Comparison of ENCODE assay signal across 25 cellular contexts in genomic region chr19:5837768-5838364, GRCh38. TPM values are rescaled to one million over a fixed set of nuclear protein-coding genes. Genes with fewer than 3 reads are reported as not detected.
A peak's percentile ranks its signal among the peaks of the same experiment; 100 is the strongest.
DNase-seq lines count a peak whose midpoint lies in the region; TF ChIP-seq lines count a peak whose summit lies in the region.
"Had no signal": no experiment of that assay in that cellular context is flagged by ENCODE, and none has a peak within 500 bp of the region (broad histone marks: within the 10 kb centered on the region; RNA-seq: fewer than 3 reads in every experiment).

No MANE protein-coding gene starts in this region.

- H3K9me3 ChIP-seq in BLaER1 = no peaks in the 10 kb centered on the region
- H3K9me3 ChIP-seq in esophagus squamous epithelium = no peaks in the 10 kb centered on the region
- no peaks in the 10 kb centered on the region for H3K9me3 ChIP-seq in muscle layer of duodenum (ENCODE audit: control insufficient read depth in 1 of 2, low read length in 2 of 2)
- H3K9me3 ChIP-seq: testis had no signal

- H3K4me3 ChIP-seq in BLaER1 (no peak overlapping the region), esophagus squamous epithelium (peak overlapping the region; percentile 27 to 50 (median 48)), muscle layer of duodenum (ENCODE audit: low read depth in 1 of 2, low read length in 2 of 2) (peak overlapping the region in 1 of 2 donors; percentile 48)
- H3K4me3 ChIP-seq: SK-N-MC, testis had no signal

- no peaks in the 10 kb centered on the region; the same call in 1 of the 2 replicates for H3K27me3 ChIP-seq in BLaER1
- H3K27me3 ChIP-seq in esophagus squamous epithelium = no peaks in the 10 kb centered on the region
- H3K27me3 ChIP-seq in muscle layer of duodenum (ENCODE audit: low read depth, low read length) = no peaks in the 10 kb centered on the region
- H3K27me3 ChIP-seq: testis had no signal

- H3K27ac ChIP-seq in BLaER1 (no peak overlapping the region), esophagus squamous epithelium (peak overlapping the region; percentile 71 to 85 (median 77)), muscle layer of duodenum (ENCODE audit: low read length) (peak overlapping the region; percentile 77)
- H3K27ac ChIP-seq: HL-60, SK-N-MC, testis had no signal

- H3K36me3 ChIP-seq in BLaER1 (no peaks in the 10 kb centered on the region), esophagus squamous epithelium (peaks cover 0 to 24% (median 0%) of the 10 kb centered on the region in 3 donors), muscle layer of duodenum (ENCODE audit: control insufficient read depth in 1 of 2, insufficient read depth in 2 of 2, low read length in 2 of 2) (no peaks in the 10 kb centered on the region)

- WGBS in esophagus squamous epithelium, 2 donors = 46 to 54% methylated on average over 13 to 16 of the region's 16 CpGs

- H3K4me2 ChIP-seq in BLaER1 = peak overlapping the region; percentile 52

- no peak for TF ChIP-seq POLR2A in esophagus squamous epithelium (IDR thresholded peaks at IDR 0.05)

- H3K4me1 ChIP-seq in BLaER1 (peaks cover 31% of the 10 kb centered on the region), esophagus squamous epithelium (peaks cover 0 to 31% (median 7%) of the 10 kb centered on the region in 3 donors), muscle layer of duodenum (ENCODE audit: control insufficient read depth in 1 of 2, insufficient read depth in 2 of 2, low read length in 2 of 2) (peaks cover 0 to 6% of the 10 kb centered on the region in 2 donors)
- H3K4me1 ChIP-seq: testis had no signal

- TF ChIP-seq CTCF in esophagus squamous epithelium (IDR thresholded peaks at IDR 0.05) = no peak

- DNase-seq in esophagus squamous epithelium (lab: John Stamatoyannopoulos, UW) = no peak
- no peak for DNase-seq in activated CD8-positive, alpha-beta memory T cell treated with anti-CD3 and anti-CD28 coated beads for 24 hours
- no peak for DNase-seq in NCI-H345 (lab: John Stamatoyannopoulos, UW)
- no peak for DNase-seq in NCI-H2081 treated with DMSO at 0.1 percent for 48 hours (lab: John Stamatoyannopoulos, UW)
- DNase-seq: activated CD4-positive, alpha-beta T cell treated with anti-CD3 and anti-CD28 coated beads, Interleukin-2, amount 50 U/mL, for 4 hours; activated gamma-delta T cell treated with Interleukin-2 at 50 U/mL for 16 hours; CD4-positive, alpha-beta memory T cell; DMS153; GF-D8; IMR-90; natural killer cell; NK-92 treated with Interleukin-12 subunit alpha and Interleukin-12 subunit beta, amount 100 ng/mL, for 24 hours; stimulated activated CD4-positive, alpha-beta T cell treated with anti-CD3 and anti-CD28 coated beads, Interleukin-1b, Interleukin-23, amount 100 ng/mL, for 48 hours; stimulated activated naive B cell treated with anti-CD40 and anti-IgM and Interleukin-4, amounts not matched to agents 10 μg/mL and 1 μg/mL and 100 μg/mL, for 72 hours; testis had no signal

- no peaks in the 10 kb centered on the region for H4K20me1 ChIP-seq in BLaER1

- H3K9ac ChIP-seq in BLaER1 = no peak overlapping the region

- intact Hi-C loops in esophagus squamous epithelium (cut with DNase I) = no loop called here

RNA-seq across cellular contexts. Expression of gene FUT6, which starts 1.6 kb away (rescaled TPM):
- total RNA-seq in esophagus squamous epithelium = 100 to 1,000 TPM in 1 of 4 donors, 10 to 100 TPM in 3; 40.6 to 160 (median 68.9) TPM
- total RNA-seq: CD4-positive, alpha-beta memory T cell; fibroblast of villous mesenchyme; IMR-90; lung microvascular endothelial cell; NCI-H460; posterior vena cava; RPMI7951; WTC11 had no signal

RNA-seq across cellular contexts. Expression of gene FUT3, which starts 13.4 kb away (rescaled TPM):
- total RNA-seq in esophagus squamous epithelium = 100 to 1,000 TPM in 2 of 4 donors, 10 to 100 TPM in 2; 51.7 to 145 (median 84.8) TPM
- total RNA-seq: IMR-90, lung microvascular endothelial cell, natural killer cell, NCI-H460, posterior vena cava, RPMI7951 had no signal

RNA-seq across cellular contexts. Expression of gene FUT5, which starts 32.5 kb away (rescaled TPM):
- total RNA-seq in esophagus squamous epithelium = not detected
- total RNA-seq: fibroblast of villous mesenchyme, IMR-90, lung microvascular endothelial cell, NCI-H460, posterior vena cava, RPMI7951 had no signal

RNA-seq across cellular contexts. Expression of gene NRTN, which starts 33.0 kb away (rescaled TPM):
- 1 to 10 TPM; 1.1 to 3.8 (median 1.4) TPM for total RNA-seq in esophagus squamous epithelium
- total RNA-seq: fibroblast of villous mesenchyme, RPMI7951 had no signal

RNA-seq across cellular contexts. Expression of gene DUS3L, which starts 46.9 kb away (rescaled TPM):
- 10 to 100 TPM; 19.2 to 45.8 (median 39.4) TPM for total RNA-seq in esophagus squamous epithelium
